1 cellular context compared by ENCODE assay signal in the genomic region with DNA sequence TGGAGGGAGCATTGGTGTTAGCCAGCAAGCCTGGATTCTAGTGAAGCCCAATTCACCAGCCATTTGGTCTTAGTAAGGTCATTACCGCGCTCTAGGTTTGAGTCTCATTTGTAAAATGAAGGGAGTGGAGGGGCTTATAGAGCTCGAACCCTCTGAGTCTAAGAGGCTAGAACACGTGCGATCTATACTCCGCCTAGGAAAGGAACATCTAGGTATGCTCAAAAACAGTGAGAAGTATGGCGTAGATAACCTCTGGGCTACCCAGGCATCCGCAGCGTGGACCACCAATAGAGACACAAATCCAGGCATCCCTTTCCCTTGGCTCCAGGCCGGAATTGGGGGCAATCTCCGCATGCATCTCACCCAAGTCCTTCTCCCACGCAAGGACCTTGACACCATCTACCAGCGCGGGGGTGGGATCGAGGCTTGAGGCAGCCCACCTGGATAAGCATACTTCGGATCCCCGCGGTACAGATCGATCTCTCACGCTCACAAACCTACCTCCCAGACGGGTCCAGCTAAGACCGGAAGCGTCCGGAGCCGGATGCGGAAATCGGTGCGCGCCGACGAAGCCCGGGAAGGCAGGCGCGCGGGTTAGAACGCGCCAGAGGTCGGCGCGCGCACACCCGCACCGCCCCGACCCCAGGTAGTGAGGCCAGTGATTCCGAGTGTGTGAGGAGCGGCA.
A peak's percentile ranks its signal among the peaks of the same experiment; 100 is the strongest.
TF ChIP-seq lines count a peak whose summit lies in the region.

Gene METTL25B, plus strand, starts transcription at position 556 of the 685 bp plus-strand sequence. CDS start 636 bp downstream, outside the sequence.

TF ChIP-seq in HepG2, 621 proteins besides CTCF, POLR2A, EP300 and RAD21 (continued from another document):
- TF ChIP-seq NCOA2 (CRISPR knock-in tag; IDR thresholded peaks at IDR 0.05) (no peak), ZNF740 (CRISPR knock-in tag; IDR thresholded peaks at IDR 0.05) (peak; percentile 42; the same call in 1 of the 2 replicates), KMT2B (CRISPR knock-in tag; IDR thresholded peaks at IDR 0.05) (0 out of 2 replicates have a peak, but pooled peaks have one; percentile 46), TBP (CRISPR knock-in tag; IDR thresholded peaks at IDR 0.05) (no peak), MBD4 (IDR thresholded peaks at IDR 0.05; ENCODE audit: borderline replicate concordance, low read length) (no peak), RCOR2 (CRISPR knock-in tag; IDR thresholded peaks at IDR 0.05) (no peak), SOX13 (IDR thresholded peaks at IDR 0.05) (no peak), SOX13 (CRISPR knock-in tag; conservative IDR thresholded peaks at IDR 0.05 in 1 of 2, IDR thresholded peaks at IDR 0.05 in 1 of 2) (no peak), FOXM1 (CRISPR knock-in tag; IDR thresholded peaks at IDR 0.05) (no peak)
